In the genomic region with DNA sequence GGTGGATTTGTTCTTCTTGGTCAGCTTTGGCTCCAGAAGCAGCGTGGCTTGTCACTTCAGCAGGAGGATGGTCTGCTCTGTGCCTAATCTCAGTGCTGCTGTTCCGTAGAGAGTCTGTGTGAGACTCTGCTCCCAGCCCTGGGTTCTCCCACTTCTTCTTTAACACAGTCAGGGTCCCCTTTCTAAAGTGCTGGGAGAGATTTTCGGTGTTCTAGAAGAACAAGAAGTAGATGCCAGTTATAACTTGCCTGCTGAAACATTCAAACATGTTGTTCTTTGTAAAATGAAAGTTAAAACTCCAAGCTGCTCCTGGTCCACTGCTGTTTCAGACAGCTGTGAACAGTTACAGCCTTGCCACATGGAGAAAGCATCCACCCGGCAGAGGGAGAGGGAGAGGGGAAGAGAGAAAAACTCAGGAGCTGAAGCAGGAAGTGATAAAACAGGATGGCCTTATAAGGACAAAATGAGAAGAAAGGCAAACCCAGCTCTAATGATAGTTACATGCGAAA, we compare ENCODE assay signal across 8 cellular contexts. TPM values are rescaled to one million over a fixed set of nuclear protein-coding genes. Genes with fewer than 3 reads are reported as not detected.
A peak's percentile ranks its signal among the peaks of the same experiment; 100 is the strongest.
DNase-seq lines count a peak whose midpoint lies in the region; ATAC-seq and TF ChIP-seq lines count a peak whose summit lies in the region.

No MANE protein-coding gene starts in this region.

- H3K9me3 Mint-ChIP-seq in WTC11, result no peaks in the 10 kb centered on the region

- H3K36me3 Mint-ChIP-seq in WTC11, result 0 out of 2 replicates have a peak, but pooled peaks cover 7% of the 10 kb centered on the region

- H3K4me1 Mint-ChIP-seq in WTC11, result peaks cover 20% of the 10 kb centered on the region

- CTCF ChIA-PET in WTC11 (lab: Charles Lee), result interaction anchor here (0.7 to 3.8 kb wide), 10 partner anchors 20 to 255 kb away, joined by 3 to 23 read pairs (median 5); partner anchors contain the start of genes COX14, LIMA1 and SMARCD1

- peak overlapping the region; percentile 86 to 99 for H3K27ac ChIP-seq in aorta (ENCODE audit: low read depth in 1 of 2, low read length in 2 of 2)

- no peak for TF ChIP-seq CTCF in GM13976 (IDR thresholded peaks at IDR 0.05; ENCODE audit: borderline replicate concordance, control extremely low read depth, extremely low read depth, insufficient read depth, missing control alignments)
- TF ChIP-seq CTCF in WTC11 (IDR thresholded peaks at IDR 0.05), result no peak

- ATAC-seq in WTC11 (peak; percentile 93), esophagus mucosa (peak; percentile 35), aorta (ENCODE audit: low FRiP score) (peak; percentile 90), HG03159 (IDR thresholded peaks at IDR 0.05; ENCODE audit: unreplicated experiment) (no peak)

- H3K4me3 Mint-ChIP-seq in WTC11, result no peak overlapping the region

- H3K4me1 ChIP-seq in aorta (ENCODE audit: control insufficient read depth in 1 of 2, insufficient read depth in 2 of 2, low read length in 2 of 2), result peaks cover 4 to 7% of the 10 kb centered on the region in 2 donors

- POLR2A ChIA-PET in WTC11 (lab: Charles Lee), result interaction anchor here (0.5 to 1.2 kb wide), 10 partner anchors 10 to 326 kb away, joined by 3 to 6 read pairs (median 3); partner anchors contain the start of genes CERS5, LIMA1 and RACGAP1

- H3K27ac Mint-ChIP-seq in WTC11, result no peak overlapping the region

- H3K36me3 ChIP-seq in aorta (ENCODE audit: control insufficient read depth in 1 of 2, insufficient read depth in 2 of 2, low read length in 1 of 2), result no peaks in the 10 kb centered on the region

- DNase-seq in ACHN (peak; percentile 66), GM13976 (ENCODE audit: low spot score) (peak; percentile 59), NCI-H2081 (lab: John Stamatoyannopoulos, UW) (peak; percentile 80 to 81), WTC11 (ENCODE audit: low spot score) (peak; percentile 31), mucosa of gallbladder (ENCODE audit: low spot score) (peak; percentile 53), aorta (peak in 1 of 2 donors; percentile 61)

- 0 to 2% methylated on average over 5 of the region's 5 CpGs for WGBS in aorta, 2 donors

- H3K27me3 ChIP-seq in aorta (ENCODE audit: control insufficient read depth in 1 of 2, insufficient read depth in 2 of 2, low read length in 1 of 2), result no peaks in the 10 kb centered on the region

- in situ Hi-C loops in ACHN (cut with HindIII; ENCODE audit: low pct_ligation_motif_present, low pct_unique_long_range_greater_than_20kb, low sequenced_read_pairs), result no loop called here
- in situ Hi-C loops in GM13976 (cut with MboI; ENCODE audit: low sequenced_read_pairs, unreplicated experiment), result no loop called here

- intact Hi-C loops in aorta (cut with DNase I), result loop anchor here (5.0 kb wide), 4 partner anchors 35 to 90 kb away; partner anchors contain the start of gene LIMA1 (in 1 of the 2)

- no peaks in the 10 kb centered on the region for H3K27me3 Mint-ChIP-seq in WTC11 (ENCODE audit: low read depth)

- no peaks in the 10 kb centered on the region for H3K9me3 ChIP-seq in aorta (ENCODE audit: control insufficient read depth, low read length)

- peak overlapping the region; percentile 73 to 96 for H3K4me3 ChIP-seq in aorta (ENCODE audit: low read length in 2 of 2)

TF ChIP-seq in WTC11, 78 proteins besides CTCF, POLR2A, EP300 and RAD21:
- no peak for TF ChIP-seq ZNF121 (CRISPR knock-in tag; IDR thresholded peaks at IDR 0.05)
- TF ChIP-seq SP1 (CRISPR knock-in tag; conservative IDR thresholded peaks at IDR 0.05), result 0 out of 2 replicates have a peak, but pooled peaks have one; percentile 24

RNA-seq across cellular contexts. Expression of gene CERS5, which starts 55.2 kb away (rescaled TPM):
- total RNA-seq in WTC11 (2021), result 47.8 to 55.8 TPM (median 51.7 TPM) in 3 replicates
- 21.9 TPM for total RNA-seq in esophagus mucosa
- 37.9 TPM for total RNA-seq in mucosa of gallbladder
- total RNA-seq in aorta, result 10 to 100 TPM; 62.8 to 66.6 TPM
- 100 to 1,000 TPM in 1 of 2 donors, 10 to 100 TPM in 1; 27.3 to 115 TPM for polyA plus RNA-seq in aorta
